1 cellular context compared by ENCODE assay signal in genomic region chrX:8042304-8042703, GRCh38.
TF ChIP-seq lines count a peak whose summit lies in the region.

No MANE protein-coding gene starts in this region.

TF ChIP-seq in A549, 52 proteins besides CTCF, POLR2A, EP300 and RAD21 (continued from another document):
- TF ChIP-seq ATOH8 (CRISPR knock-in tag; IDR thresholded peaks at IDR 0.05; ENCODE audit: low read depth) = no peak
- TF ChIP-seq CHD2 (IDR thresholded peaks at IDR 0.05; ENCODE audit: low read length, partially characterized antibody) = no peak
